Comparison of ENCODE assay signal across 20 cellular contexts in the genomic region with DNA sequence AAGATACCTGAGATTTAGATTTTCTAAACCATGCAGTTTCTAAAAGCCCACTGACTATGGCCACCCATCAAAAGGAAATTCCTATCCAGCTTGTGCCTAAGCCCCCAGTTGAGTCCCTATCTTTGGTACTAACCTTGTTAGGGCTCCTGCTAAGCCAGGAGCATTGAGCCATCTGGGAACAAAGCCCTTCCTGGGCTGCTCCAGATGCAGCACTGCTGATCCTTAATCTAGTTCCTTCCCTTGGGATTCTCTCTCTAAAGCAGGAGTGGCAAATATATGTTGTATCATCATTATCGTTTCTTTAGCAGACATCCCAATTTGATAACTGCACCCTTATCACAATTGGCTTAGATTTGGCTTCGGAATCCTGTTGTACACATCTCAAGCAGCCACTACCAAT.
"Had no signal": no experiment of that assay in that cellular context is flagged by ENCODE, and none has a peak within 500 bp of the region (broad histone marks: within the 10 kb centered on the region; RNA-seq: fewer than 3 reads in every experiment).

No MANE protein-coding gene starts in this region.

- H3K9me3 Mint-ChIP-seq: activated CD4-positive, alpha-beta memory T cell treated with anti-CD3 and anti-CD28 coated beads for 36 hours; activated naive CD8-positive, alpha-beta T cell treated with anti-CD3 and anti-CD28 coated beads, Interleukin-2, amount 10 ng/mL, durations not matched to agents 7 days and 5 days; central memory CD8-positive, alpha-beta T cell; neural crest cell; stimulated activated naive CD8-positive, alpha-beta T cell treated with anti-CD3 and anti-CD28 coated beads, Interleukin-15, Interleukin-2, amounts not matched to agents 100 ng/mL and 50 ng/mL, for 24 hours; type B pancreatic cell; WTC11 had no signal

- H3K4me3 Mint-ChIP-seq: activated CD4-positive, alpha-beta memory T cell treated with anti-CD3 and anti-CD28 coated beads for 36 hours; activated CD4-positive, alpha-beta T cell treated with anti-CD3 and anti-CD28 coated beads for 36 hours; activated naive CD8-positive, alpha-beta T cell treated with anti-CD3 and anti-CD28 coated beads, Interleukin-2, amount 10 ng/mL, durations not matched to agents 7 days and 5 days; central memory CD8-positive, alpha-beta T cell; neural crest cell; stimulated activated naive CD8-positive, alpha-beta T cell treated with anti-CD3 and anti-CD28 coated beads, Interleukin-15, Interleukin-2, amounts not matched to agents 100 ng/mL and 50 ng/mL, for 24 hours; type B pancreatic cell; WTC11 had no signal

- H3K36me3 Mint-ChIP-seq: activated CD4-positive, alpha-beta memory T cell treated with anti-CD3 and anti-CD28 coated beads for 36 hours; activated naive CD8-positive, alpha-beta T cell treated with anti-CD3 and anti-CD28 coated beads, Interleukin-2, amount 10 ng/mL, durations not matched to agents 7 days and 5 days had no signal

- H3K36me3 ChIP-seq: colonic mucosa had no signal

- H3K27ac Mint-ChIP-seq: activated CD4-positive, alpha-beta memory T cell treated with anti-CD3 and anti-CD28 coated beads for 36 hours; activated CD4-positive, alpha-beta T cell treated with anti-CD3 and anti-CD28 coated beads for 36 hours; activated naive CD8-positive, alpha-beta T cell treated with anti-CD3 and anti-CD28 coated beads, Interleukin-2, amount 10 ng/mL, durations not matched to agents 7 days and 5 days; stimulated activated naive CD8-positive, alpha-beta T cell treated with anti-CD3 and anti-CD28 coated beads, Interleukin-15, Interleukin-2, amounts not matched to agents 100 ng/mL and 50 ng/mL, for 24 hours; type B pancreatic cell; WTC11 had no signal

- H3K27me3 Mint-ChIP-seq: activated CD4-positive, alpha-beta memory T cell treated with anti-CD3 and anti-CD28 coated beads for 36 hours; activated CD4-positive, alpha-beta T cell treated with anti-CD3 and anti-CD28 coated beads for 36 hours; central memory CD8-positive, alpha-beta T cell; stimulated activated naive CD8-positive, alpha-beta T cell treated with anti-CD3 and anti-CD28 coated beads, Interleukin-15, Interleukin-2, amounts not matched to agents 100 ng/mL and 50 ng/mL, for 24 hours; type B pancreatic cell had no signal

- H3K4me1 ChIP-seq: colonic mucosa, suprapubic skin had no signal

- H3K9me3 ChIP-seq: body of pancreas, colonic mucosa, psoas muscle, suprapubic skin had no signal

- H3K27ac ChIP-seq: body of pancreas, colonic mucosa, psoas muscle, suprapubic skin had no signal

- ATAC-seq: activated CD4-positive, alpha-beta T cell treated with anti-CD3 and anti-CD28 coated beads for 36 hours; body of pancreas; psoas muscle; right cardiac atrium; WTC11 had no signal

- H3K27me3 ChIP-seq: body of pancreas, colonic mucosa, suprapubic skin had no signal

- H3K4me3 ChIP-seq: body of pancreas, colonic mucosa, psoas muscle, suprapubic skin had no signal

- H3K4me1 Mint-ChIP-seq: activated CD4-positive, alpha-beta T cell treated with anti-CD3 and anti-CD28 coated beads for 36 hours; central memory CD8-positive, alpha-beta T cell had no signal

- DNase-seq: activated CD4-positive, alpha-beta memory T cell treated with anti-CD3 and anti-CD28 coated beads for 36 hours; activated CD4-positive, alpha-beta T cell treated with anti-CD3 and anti-CD28 coated beads for 36 hours; activated naive CD4-positive, alpha-beta T cell treated with Interleukin-2 at 50 U/mL for 16 hours; activated naive CD8-positive, alpha-beta T cell treated with anti-CD3 and anti-CD28 coated beads, Interleukin-2, amount 10 ng/mL, durations not matched to agents 7 days and 5 days; activated T-cell treated with anti-CD3 and anti-CD28 coated beads for 4 hours; amygdala; body of pancreas; colonic mucosa; erythroblast; foreskin melanocyte; head of caudate nucleus; left ventricle myocardium superior; psoas muscle; right cardiac atrium had no signal
